8 cellular contexts compared by ENCODE assay signal in genomic region chr20:38460040-38460623, GRCh38. TPM values are rescaled to one million over a fixed set of nuclear protein-coding genes. Genes with fewer than 3 reads are reported as not detected.
DNase-seq lines count a peak whose midpoint lies in the region; ATAC-seq, FAIRE-seq and TF ChIP-seq lines count a peak whose summit lies in the region.

No MANE protein-coding gene starts in this region.

- H3K27me3 Mint-ChIP-seq in WTC11 (ENCODE audit: low read depth) = peaks cover 9% of the 10 kb centered on the region

- H3K9me3 Mint-ChIP-seq in WTC11 = no peaks in the 10 kb centered on the region

- H3K4me3 ChIP-seq in sigmoid colon (no peak overlapping the region), gastrocnemius medialis (no peak overlapping the region)

- no peak for TF ChIP-seq EP300 in sigmoid colon (IDR thresholded peaks at IDR 0.05)

- peak; percentile 95 for DNase-seq in HTR-8/SVneo (ENCODE audit: insufficient read length, low spot score)
- DNase-seq in NCI-H774 (lab: John Stamatoyannopoulos, UW) = peak; percentile 60
- peak; percentile 17 for DNase-seq in fibroblast of gingiva (ENCODE audit: low read depth)
- DNase-seq in sigmoid colon = peak; percentile 39
- no peak for DNase-seq in gastrocnemius medialis
- no peak for DNase-seq in WTC11 (ENCODE audit: low spot score)
- DNase-seq in occipital lobe (lab: John Stamatoyannopoulos, UW) = no peak

- H3K4me1 Mint-ChIP-seq in WTC11 = no peaks in the 10 kb centered on the region

- no peak overlapping the region for H3K27ac ChIP-seq in sigmoid colon
- H3K27ac ChIP-seq in gastrocnemius medialis = no peak overlapping the region

- POLR2A ChIA-PET in WTC11 (lab: Charles Lee) = no interaction called here

- TF ChIP-seq CTCF in sigmoid colon (IDR thresholded peaks at IDR 0.05) (no peak), gastrocnemius medialis (IDR thresholded peaks at IDR 0.05 in 4 of 5, conservative IDR thresholded peaks at IDR 0.05 in 1 of 5) (no peak), WTC11 (IDR thresholded peaks at IDR 0.05) (no peak)

- TF ChIP-seq POLR2A in sigmoid colon (IDR thresholded peaks at IDR 0.05) = no peak
- no peak for TF ChIP-seq POLR2A in gastrocnemius medialis (IDR thresholded peaks at IDR 0.05)

- peak; percentile 89 for FAIRE-seq in HTR-8/SVneo (lab: Jason Lieb, UNC)

- no peaks in the 10 kb centered on the region for H3K36me3 ChIP-seq in sigmoid colon
- no peaks in the 10 kb centered on the region for H3K36me3 ChIP-seq in gastrocnemius medialis

- in situ Hi-C loops in gastrocnemius medialis (cut with MboI; ENCODE audit: low sequenced_read_pairs in 4 of 4) = no loop called here

- H3K4me3 Mint-ChIP-seq in WTC11 = no peak overlapping the region

- H3K4me1 ChIP-seq in sigmoid colon (no peaks in the 10 kb centered on the region), gastrocnemius medialis (no peaks in the 10 kb centered on the region)

- ATAC-seq in gastrocnemius medialis (no peak), WTC11 (no peak; the same call in 1 of the 2 replicates), HG02973 (IDR thresholded peaks at IDR 0.05; ENCODE audit: unreplicated experiment) (no peak)

- CTCF ChIA-PET in WTC11 (lab: Charles Lee) = no interaction called here

- H3K9me3 ChIP-seq in sigmoid colon = no peaks in the 10 kb centered on the region
- no peaks in the 10 kb centered on the region for H3K9me3 ChIP-seq in gastrocnemius medialis

- 16 to 53% methylated on average over 5 of the region's 5 CpGs for WGBS in sigmoid colon, 2 donors

- intact Hi-C loops in sigmoid colon (cut with DNase I) (no loop called here), gastrocnemius medialis (cut with DNase I; ENCODE audit: low total_unique reads) (no loop called here)

- no peak overlapping the region for H3K27ac Mint-ChIP-seq in WTC11

- H3K36me3 Mint-ChIP-seq in WTC11 = no peaks in the 10 kb centered on the region; the same call in 1 of the 2 replicates

- H3K27me3 ChIP-seq in sigmoid colon = no peaks in the 10 kb centered on the region
- H3K27me3 ChIP-seq in gastrocnemius medialis = no peaks in the 10 kb centered on the region

TF ChIP-seq in WTC11, 78 proteins besides CTCF, POLR2A, EP300 and RAD21:
- TF ChIP-seq SP1 (CRISPR knock-in tag; conservative IDR thresholded peaks at IDR 0.05) = no peak

RNA-seq across cellular contexts. Expression of gene RALGAPB, which starts 12.5 kb away (rescaled TPM):
- 10 to 100 TPM; 29.3 to 37.9 (median 31.5) TPM for total RNA-seq in sigmoid colon
- polyA plus RNA-seq in sigmoid colon = 10 to 100 TPM in 1 of 3 donors, 1 to 10 TPM in 2; 7.2 to 14.7 (median 7.9) TPM
- 10 to 100 TPM; 23.2 to 28.8 (median 26.0) TPM for total RNA-seq in gastrocnemius medialis
- 29.4 to 36.7 TPM (median 31.4 TPM) in 3 replicates for total RNA-seq in WTC11 (2021)
- total RNA-seq in occipital lobe = 48.4 TPM

RNA-seq across cellular contexts. Expression of gene SNHG17, which starts 25.0 kb away (rescaled TPM):
- total RNA-seq in sigmoid colon (10 to 100 TPM; 11.8 to 20.8 (median 15.6) TPM), gastrocnemius medialis (10 to 100 TPM in 1 of 4 donors, 1 to 10 TPM in 3; 6.0 to 12.2 (median 8.7) TPM), WTC11 (2021) (52.0 to 71.6 TPM (median 57.4 TPM) in 3 replicates), occipital lobe (2.8 TPM)
- 10 to 100 TPM in 2 of 3 donors, 1 to 10 TPM in 1; 9.0 to 35.6 (median 21.5) TPM for polyA plus RNA-seq in sigmoid colon

Comparison
In these comparisons a context has a peak if more than half of its experiments do, and no peak if none do; other contexts are left out.
1. DNase-seq: peak in HTR-8/SVneo (single experiment), NCI-H774 (single experiment), fibroblast of gingiva (single experiment) and sigmoid colon (single experiment); none in gastrocnemius medialis (0 of 2), WTC11 (single experiment) and occipital lobe (single experiment).